10 cellular contexts compared by ENCODE assay signal in the genomic region with DNA sequence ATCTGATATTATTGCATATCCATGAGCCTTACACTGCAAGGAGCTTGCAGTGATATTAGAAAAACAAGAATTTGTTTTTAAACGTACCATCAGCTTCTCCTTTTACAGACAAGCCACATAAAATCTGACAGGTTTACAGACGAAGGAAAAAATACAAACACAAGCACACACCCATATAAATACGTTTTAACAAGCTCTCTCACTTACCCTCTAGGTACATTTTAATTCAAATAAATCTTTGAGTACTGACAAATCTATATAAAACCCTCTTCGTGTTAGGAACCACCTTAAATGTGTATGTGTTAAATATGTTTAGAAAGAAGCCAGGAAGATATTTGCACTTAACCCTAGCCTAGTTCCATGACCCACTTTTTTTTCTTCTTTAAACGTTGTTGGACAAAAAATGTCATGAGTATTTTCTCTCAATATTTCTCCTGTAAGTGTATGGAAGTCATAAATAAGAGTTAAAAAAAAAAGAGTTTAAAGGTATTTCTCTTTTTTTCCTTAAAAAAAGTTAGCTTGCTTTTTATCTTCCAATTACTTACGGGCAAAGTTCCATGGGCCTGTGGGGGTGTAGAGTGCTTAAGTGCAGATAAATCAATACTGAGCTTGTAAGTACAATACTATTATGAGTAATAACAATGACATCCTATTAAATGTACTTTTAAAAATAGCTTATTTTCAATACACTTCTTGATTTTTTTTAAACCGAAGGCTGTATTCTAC. TPM values are rescaled to one million over a fixed set of nuclear protein-coding genes. Genes with fewer than 3 reads are reported as not detected.
A peak's percentile ranks its signal among the peaks of the same experiment; 100 is the strongest.
DNase-seq lines count a peak whose midpoint lies in the region; ATAC-seq, FAIRE-seq and TF ChIP-seq lines count a peak whose summit lies in the region.
"Had no signal": no experiment of that assay in that cellular context is flagged by ENCODE, and none has a peak within 500 bp of the region (broad histone marks: within the 10 kb centered on the region; RNA-seq: fewer than 3 reads in every experiment).

No MANE protein-coding gene starts in this region.

- H3K4me1 ChIP-seq in prostate gland (replicated peaks), result no peaks in the 10 kb centered on the region
- no peaks in the 10 kb centered on the region for H3K4me1 ChIP-seq in A673 (ENCODE audit: insufficient read depth, low read length, poor library complexity, severe bottlenecking)

- H3K27ac ChIP-seq in prostate gland (peak overlapping the region in 1 of 2 donors; percentile 92), A673 (ENCODE audit: low read depth, low read length, poor library complexity, severe bottlenecking) (no peak overlapping the region)

- no peaks in the 10 kb centered on the region for H3K9me3 ChIP-seq in prostate gland
- H3K9me3 ChIP-seq in A673 (ENCODE audit: low read depth, low read length, poor library complexity, severe bottlenecking), result no peaks in the 10 kb centered on the region

- H3K27me3 ChIP-seq in prostate gland (replicated peaks; ENCODE audit: insufficient read depth), result no peaks in the 10 kb centered on the region
- H3K27me3 ChIP-seq in A673 (replicated peaks; ENCODE audit: insufficient read depth, low read depth, low read length, poor library complexity), result peaks cover 43% of the 10 kb centered on the region

- TF ChIP-seq CTCF in epithelial cell of proximal tubule (conservative IDR thresholded peaks at IDR 0.05; ENCODE audit: low read depth, low read length) (no peak), prostate gland (IDR thresholded peaks at IDR 0.05) (no peak), A673 (conservative IDR thresholded peaks at IDR 0.05; ENCODE audit: low read depth, low read length) (no peak)

- DNase-seq in RCC 7860 (ENCODE audit: low spot score) (no peak), epithelial cell of proximal tubule (ENCODE audit: low read depth) (no peak), prostate gland (ENCODE audit: low spot score) (no peak), DMS79 treated with DMSO at 0.1 percent for 48 hours (lab: John Stamatoyannopoulos, UW) (no peak), A673 (ENCODE audit: low spot score) (no peak), GOT3 (lab: John Stamatoyannopoulos, UW) (no peak)
- DNase-seq: stimulated activated CD4-positive, alpha-beta T cell treated with anti-CD3 and anti-CD28 coated beads, Interleukin-2, amount 100 ng/mL, for 48 hours; T1000 had no signal

- ATAC-seq in HG03108 (IDR thresholded peaks at IDR 0.05; ENCODE audit: unreplicated experiment), result no peak

- H3K4me3 ChIP-seq in GM08714 (ENCODE audit: low read length), result peak overlapping the region; percentile 98; the same call in 1 of the 2 replicates
- peak overlapping the region; percentile 79 for H3K4me3 ChIP-seq in epithelial cell of proximal tubule (ENCODE audit: low read depth, low read length)
- peak overlapping the region; percentile 64 to 73 for H3K4me3 ChIP-seq in prostate gland
- no peak overlapping the region for H3K4me3 ChIP-seq in A673 (ENCODE audit: low read depth, low read length, poor library complexity, severe bottlenecking)

- no peak for TF ChIP-seq POLR2A in prostate gland (IDR thresholded peaks at IDR 0.05)

- WGBS in prostate gland, result 23% methylated on average over 7 of the region's 7 CpGs

- intact Hi-C loops in prostate gland (cut with DNase I), result no loop called here
- intact Hi-C loops in A673 (cut with micrococcal nuclease; ENCODE audit: unreplicated experiment), result no loop called here

- H3K36me3 ChIP-seq in prostate gland (no peaks in the 10 kb centered on the region), A673 (ENCODE audit: insufficient read depth, low read length, poor library complexity, severe bottlenecking) (no peaks in the 10 kb centered on the region)

- FAIRE-seq in RCC 7860 (lab: Jason Lieb, UNC), result peak; percentile 34

- no TSS peak for BruUV-seq in A673 (replicated peaks; lab: Mats Ljungman, UMichigan)

- POLR2A ChIA-PET in A673 (lab: Charles Lee; ENCODE audit: low non-redundant PET), result no interaction called here

- CTCF ChIA-PET in A673 (lab: Charles Lee), result no interaction called here

RNA-seq across cellular contexts. Expression of a gene that starts 1.5 kb away (rescaled TPM):
- 8.7 and 10.1 TPM in 2 replicates for total RNA-seq in epithelial cell of proximal tubule
- total RNA-seq in prostate gland, result 10 to 100 TPM; 10.3 to 97.8 TPM
- total RNA-seq in A673 (2021), result 0.06 and 0.20 TPM in 2 replicates

RNA-seq across cellular contexts. Expression of a gene that starts 38.6 kb away (rescaled TPM):
- total RNA-seq in epithelial cell of proximal tubule, result not detected in 2 replicates
- under 1 TPM in 1 of 2 donors, not detected in 1; 0.91 TPM for total RNA-seq in prostate gland
- not detected in 2 replicates for total RNA-seq in A673 (2021)
